In the genomic region with DNA sequence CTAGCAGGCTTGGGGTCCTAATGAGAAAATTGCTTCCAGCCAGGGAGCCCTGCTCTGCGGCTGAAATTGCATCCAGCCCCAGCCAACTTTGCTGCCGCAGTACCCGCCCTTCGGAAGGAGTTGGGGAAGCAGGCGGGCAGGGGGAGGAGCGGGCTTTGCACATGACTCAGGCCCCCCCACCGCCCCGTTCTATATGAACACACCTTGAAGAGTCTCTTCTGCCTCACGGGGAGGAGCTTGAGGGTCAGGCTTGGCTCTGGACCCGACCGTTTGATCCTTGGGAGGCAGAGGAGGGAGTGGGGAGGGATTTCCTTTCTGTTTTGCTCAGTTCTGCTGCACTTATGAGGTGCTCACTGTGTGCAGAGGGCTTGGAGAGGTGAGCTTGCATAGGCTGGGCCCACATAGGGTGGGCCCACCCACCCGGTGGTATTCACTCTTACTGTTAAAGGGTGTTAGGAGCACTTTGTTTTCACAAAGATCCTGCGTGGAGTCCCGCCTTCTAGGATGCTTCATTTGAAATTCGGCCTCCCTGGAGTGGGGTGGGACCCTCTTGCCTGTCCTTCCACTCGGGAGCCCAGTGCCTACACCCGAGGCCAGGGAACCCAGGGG, we compare ENCODE assay signal across 10 cellular contexts. TPM values are rescaled to one million over a fixed set of nuclear protein-coding genes. Genes with fewer than 3 reads are reported as not detected.
DNase-seq lines count a peak whose midpoint lies in the region; ATAC-seq and TF ChIP-seq lines count a peak whose summit lies in the region.
"Had no signal": no experiment of that assay in that cellular context is flagged by ENCODE, and none has a peak within 500 bp of the region (broad histone marks: within the 10 kb centered on the region; RNA-seq: fewer than 3 reads in every experiment).

No MANE protein-coding gene starts in this region.

- H3K27me3 Mint-ChIP-seq in CD8-positive, alpha-beta T cell (ENCODE audit: low read depth) = peaks cover 9% of the 10 kb centered on the region
- H3K27me3 Mint-ChIP-seq in CD8-positive, alpha-beta memory T cell = peaks cover 7 to 28% of the 10 kb centered on the region in 2 donors

- WGBS in mammary epithelial cell (ENCODE audit: low coverage, missing lambda C conversion rate) = 8% methylated on average over 17 of the region's 17 CpGs
- whole genome bisulfite sequencing in thyroid gland, 2 donors = 17 to 21% methylated on average over 13 to 15 of the region's 17 CpGs

- H3K36me3 ChIP-seq in mammary epithelial cell (ENCODE audit: insufficient read depth, low read length) = no peaks in the 10 kb centered on the region
- H3K36me3 ChIP-seq in thyroid gland = no peaks in the 10 kb centered on the region
- no peaks in the 10 kb centered on the region for H3K36me3 ChIP-seq in OCI-LY7 (ENCODE audit: insufficient read depth, low read length)
- H3K36me3 ChIP-seq in CD8-positive, alpha-beta T cell (ENCODE audit: insufficient read depth, low read length) = no peaks in the 10 kb centered on the region
- no peaks in the 10 kb centered on the region for H3K36me3 ChIP-seq in CD8-positive, alpha-beta memory T cell (ENCODE audit: insufficient read depth, low read length)

- H3K4me3 ChIP-seq in mammary epithelial cell (replicated peaks in 1 of 3; ENCODE audit: insufficient read depth in 1 of 3, low read depth in 2 of 3, low read length in 3 of 3) (peak overlapping the region in 1 of 3 experiments; percentile 12), thyroid gland (replicated peaks in 1 of 3) (peak overlapping the region in 1 of 3 donors; percentile 15), OCI-LY7 (ENCODE audit: low read depth, low read length, poor library complexity, severe bottlenecking) (no peak overlapping the region)
- no peak overlapping the region for H3K4me3 ChIP-seq in CD8-positive, alpha-beta T cell (ENCODE audit: low read depth, low read length)
- no peak overlapping the region for H3K4me3 ChIP-seq in CD8-positive, alpha-beta memory T cell (ENCODE audit: low read length)

- peaks cover 67% of the 10 kb centered on the region for H3K79me2 ChIP-seq in mammary epithelial cell (ENCODE audit: insufficient read depth, low read length)
- H3K79me2 ChIP-seq in OCI-LY7 (ENCODE audit: insufficient read depth, low read depth, low read length) = no peaks in the 10 kb centered on the region

- peak overlapping the region; percentile 72 for H3K9ac ChIP-seq in mammary epithelial cell (ENCODE audit: insufficient read depth, low read length)

- no peak overlapping the region for H3K4me3 Mint-ChIP-seq in CD8-positive, alpha-beta T cell
- no peak overlapping the region for H3K4me3 Mint-ChIP-seq in CD8-positive, alpha-beta memory T cell
- H3K4me3 Mint-ChIP-seq: activated naive CD4-positive, alpha-beta T cell treated with anti-CD3 and anti-CD28 coated beads, Interleukin-2, amount 50 U/mL, for 24 hours had no signal

- DNase-seq in HPDE6-E6E7 (ENCODE audit: extremely low spot score) (peak; percentile 81), mammary epithelial cell (peak; percentile 90), left kidney (ENCODE audit: low read depth, low spot score) (peak; percentile 61), thyroid gland (peak; percentile 99), MV-4-11 (lab: John Stamatoyannopoulos, UW) (no peak), OCI-LY7 (ENCODE audit: low spot score) (no peak)
- DNase-seq in CD8-positive, alpha-beta T cell = no peak
- no peak for DNase-seq in CD8-positive, alpha-beta memory T cell
- DNase-seq: NCI-H2029 had no signal

- no peak for ATAC-seq in CD8-positive, alpha-beta T cell

- CTCF ChIA-PET in mammary epithelial cell (lab: Charles Lee; ENCODE audit: low non-redundant PET) (interaction anchor here (0.5 kb wide), 1 partner anchor 73 kb away, joined by 3 read pairs; no protein-coding TSS in a partner anchor), OCI-LY7 (lab: Charles Lee; ENCODE audit: unreplicated experiment) (interaction anchor here (0.6 kb wide), 1 partner anchor 829 kb away, joined by 6 read pairs; no protein-coding TSS in a partner anchor)
- CTCF ChIA-PET in CD8-positive, alpha-beta T cell (lab: Charles Lee) = interaction anchor here (3.0 to 10.5 kb wide), 2 partner anchors 78 to 91 kb away, joined by 9 to 201 read pairs; no protein-coding TSS in a partner anchor
- CTCF ChIA-PET in CD8-positive, alpha-beta memory T cell (lab: Charles Lee) = interaction anchor here (2.8 kb wide), 1 partner anchor 91 kb away, joined by 9 read pairs; no protein-coding TSS in a partner anchor

- H4K20me1 ChIP-seq in mammary epithelial cell (ENCODE audit: insufficient read depth, low read length) = no peaks in the 10 kb centered on the region
- no peaks in the 10 kb centered on the region for H4K20me1 ChIP-seq in OCI-LY7 (ENCODE audit: insufficient read depth, low read length)

- no peak overlapping the region for H2AFZ ChIP-seq in mammary epithelial cell (ENCODE audit: low read depth, low read length)
- no peak overlapping the region for H2AFZ ChIP-seq in OCI-LY7 (ENCODE audit: low read length)

- BruUV-seq in mammary epithelial cell (replicated peaks; lab: Mats Ljungman, UMichigan) (no TSS peak), OCI-LY7 (replicated peaks; lab: Mats Ljungman, UMichigan) (no TSS peak)

- H3K9me2 ChIP-seq in OCI-LY7 (ENCODE audit: insufficient read depth, low read length) = no peaks in the 10 kb centered on the region

- dilution Hi-C loops in mammary epithelial cell (cut with HindIII; ENCODE audit: low sequenced_read_pairs) = no loop called here

- intact Hi-C loops in mammary epithelial cell (cut with micrococcal nuclease) = loop anchor here (5.0 kb wide), 1 partner anchor 34 kb away; no protein-coding TSS in a partner anchor
- intact Hi-C loops in thyroid gland (cut with DNase I) = no loop called here
- intact Hi-C loops in OCI-LY7 (cut with micrococcal nuclease; ENCODE audit: unreplicated experiment) = no loop called here
- intact Hi-C loops in CD8-positive, alpha-beta T cell (cut with DNase I, micrococcal nuclease) = no loop called here

- no peaks in the 10 kb centered on the region for H3K36me3 Mint-ChIP-seq in CD8-positive, alpha-beta T cell
- H3K36me3 Mint-ChIP-seq in CD8-positive, alpha-beta memory T cell = no peaks in the 10 kb centered on the region
- H3K36me3 Mint-ChIP-seq: activated naive CD4-positive, alpha-beta T cell treated with anti-CD3 and anti-CD28 coated beads, Interleukin-2, amount 50 U/mL, for 24 hours had no signal

- H3K27me3 ChIP-seq in mammary epithelial cell (ENCODE audit: insufficient read depth, low read length) = no peaks in the 10 kb centered on the region
- H3K27me3 ChIP-seq in thyroid gland = no peaks in the 10 kb centered on the region
- no peaks in the 10 kb centered on the region for H3K27me3 ChIP-seq in CD8-positive, alpha-beta T cell (ENCODE audit: insufficient read depth, low read length)
- H3K27me3 ChIP-seq in CD8-positive, alpha-beta memory T cell (ENCODE audit: insufficient read depth, low read length, poor library complexity, severe bottlenecking) = no peaks in the 10 kb centered on the region

- POLR2A ChIA-PET in OCI-LY7 (lab: Charles Lee) = no interaction called here
- POLR2A ChIA-PET in CD8-positive, alpha-beta T cell (lab: Charles Lee) = no interaction called here
- POLR2A ChIA-PET in CD8-positive, alpha-beta memory T cell (lab: Charles Lee) = no interaction called here

- TF ChIP-seq POLR2A in thyroid gland (IDR thresholded peaks at IDR 0.05) = peak; percentile 28 to 86

- peaks cover 14% of the 10 kb centered on the region for H3K4me1 Mint-ChIP-seq in CD8-positive, alpha-beta T cell (ENCODE audit: low read depth)
- H3K4me1 Mint-ChIP-seq in CD8-positive, alpha-beta memory T cell = peaks cover 9 to 13% (median 12%) of the 10 kb centered on the region in 3 donors

- TF ChIP-seq CTCF in mammary epithelial cell (conservative IDR thresholded peaks at IDR 0.05 in 1 of 2, IDR thresholded peaks at IDR 0.05 in 1 of 2; ENCODE audit: extremely low read depth in 1 of 2, insufficient read depth in 1 of 2, low read depth in 1 of 2, low read length in 2 of 2) = no peak
- no peak for TF ChIP-seq CTCF in thyroid gland (IDR thresholded peaks at IDR 0.05)
- no peak for TF ChIP-seq CTCF in OCI-LY7 (conservative IDR thresholded peaks at IDR 0.05; ENCODE audit: low read length)
- no peak for TF ChIP-seq CTCF in CD8-positive, alpha-beta T cell (IDR thresholded peaks at IDR 0.05)

- H3K4me2 ChIP-seq in mammary epithelial cell (ENCODE audit: insufficient read depth, low read depth, low read length) = peak overlapping the region; percentile 81
- H3K4me2 ChIP-seq in OCI-LY7 (ENCODE audit: low read length) = no peak overlapping the region

- H3K9me3 Mint-ChIP-seq in CD8-positive, alpha-beta T cell = no peaks in the 10 kb centered on the region
- no peaks in the 10 kb centered on the region for H3K9me3 Mint-ChIP-seq in CD8-positive, alpha-beta memory T cell
- H3K9me3 Mint-ChIP-seq: activated naive CD4-positive, alpha-beta T cell treated with anti-CD3 and anti-CD28 coated beads, Interleukin-2, amount 50 U/mL, for 24 hours had no signal

- H3K4me1 ChIP-seq in mammary epithelial cell (ENCODE audit: insufficient read depth, low read length) (peaks cover 78% of the 10 kb centered on the region), thyroid gland (peaks cover 98 to 100% of the 10 kb centered on the region in 2 donors), OCI-LY7 (ENCODE audit: insufficient read depth, low read length, poor library complexity, severe bottlenecking) (peaks cover 7% of the 10 kb centered on the region)
- H3K4me1 ChIP-seq in CD8-positive, alpha-beta T cell (ENCODE audit: insufficient read depth, low read length) = peaks cover 13% of the 10 kb centered on the region
- peaks cover 18% of the 10 kb centered on the region for H3K4me1 ChIP-seq in CD8-positive, alpha-beta memory T cell (ENCODE audit: insufficient read depth, low read length)

- peak overlapping the region; percentile 83 for H3K27ac ChIP-seq in mammary epithelial cell (ENCODE audit: insufficient read depth, low read depth, low read length)
- peak overlapping the region; percentile 100 for H3K27ac ChIP-seq in thyroid gland
- H3K27ac ChIP-seq in OCI-LY7 (ENCODE audit: low read depth, low read length, poor library complexity, severe bottlenecking) = no peak overlapping the region
- no peak overlapping the region for H3K27ac ChIP-seq in CD8-positive, alpha-beta T cell (ENCODE audit: low read depth, low read length)
- no peak overlapping the region for H3K27ac ChIP-seq in CD8-positive, alpha-beta memory T cell (ENCODE audit: low read depth, low read length)

- no peaks in the 10 kb centered on the region for H3K9me3 ChIP-seq in mammary epithelial cell (replicated peaks; ENCODE audit: insufficient read depth, low read length)
- H3K9me3 ChIP-seq in thyroid gland = no peaks in the 10 kb centered on the region
- no peaks in the 10 kb centered on the region for H3K9me3 ChIP-seq in OCI-LY7 (ENCODE audit: low read length)
- H3K9me3 ChIP-seq in CD8-positive, alpha-beta T cell (ENCODE audit: low read length) = no peaks in the 10 kb centered on the region
- no peaks in the 10 kb centered on the region for H3K9me3 ChIP-seq in CD8-positive, alpha-beta memory T cell (ENCODE audit: low read length)

- H3K27ac Mint-ChIP-seq in CD8-positive, alpha-beta T cell = no peak overlapping the region
- H3K27ac Mint-ChIP-seq in CD8-positive, alpha-beta memory T cell = no peak overlapping the region
- H3K27ac Mint-ChIP-seq: activated naive CD4-positive, alpha-beta T cell treated with anti-CD3 and anti-CD28 coated beads, Interleukin-2, amount 50 U/mL, for 24 hours had no signal

- in situ Hi-C loops in mammary epithelial cell (cut with MboI; ENCODE audit: low sequenced_read_pairs in 2 of 2) = no loop called here

RNA-seq across cellular contexts. Expression of gene LYL1, which starts 46.5 kb away (rescaled TPM):
- not detected for total RNA-seq in mammary epithelial cell
- polyA plus RNA-seq in mammary epithelial cell = not detected
- not detected for polyA minus RNA-seq in mammary epithelial cell
- total RNA-seq in thyroid gland = 10 to 100 TPM in 1 of 4 donors, 1 to 10 TPM in 3; 4.2 to 10.9 (median 7.7) TPM
- total RNA-seq in OCI-LY7 (2014; rRNA removed; shearing (Covaris generic)) = 66.8 and 75.5 TPM in 2 replicates
- total RNA-seq in OCI-LY7 (2022) = 70.4 and 72.5 TPM in 2 replicates
- total RNA-seq in CD8-positive, alpha-beta T cell = under 1 TPM; 0.81 to 0.92 TPM
- total RNA-seq in CD8-positive, alpha-beta memory T cell = 1 to 10 TPM; 2.3 to 2.5 TPM
- 4.1 TPM for polyA plus RNA-seq in CD8-positive, alpha-beta memory T cell

Comparison
In these comparisons a context has a peak if more than half of its experiments do, and no peak if none do; other contexts are left out.
1. DNase-seq: peak in HPDE6-E6E7 (single experiment), mammary epithelial cell (single experiment), left kidney (single experiment) and thyroid gland (2 of 2); none in MV-4-11 (single experiment), OCI-LY7 (single experiment), CD8-positive, alpha-beta T cell (0 of 7) and CD8-positive, alpha-beta memory T cell (0 of 5).
2. H3K27ac ChIP-seq: peak in mammary epithelial cell (single experiment) and thyroid gland (3 of 3); none in OCI-LY7 (single experiment), CD8-positive, alpha-beta T cell (single experiment) and CD8-positive, alpha-beta memory T cell (single experiment).
3. RNA of gene LYL1, which starts 46.5 kb away (total RNA-seq): 66.8 to 75.5 TPM in OCI-LY7; 4.2 to 10.9 TPM in thyroid gland, 2.3 to 2.5 TPM in CD8-positive, alpha-beta memory T cell, 0.81 to 0.92 TPM in CD8-positive, alpha-beta T cell and not detected in mammary epithelial cell; every median in the first group is over 4 times any median in the second.